Comparison of ENCODE assay signal across 8 cellular contexts in genomic region chr1:52404116-52404974, GRCh38. TPM values are rescaled to one million over a fixed set of nuclear protein-coding genes. Genes with fewer than 3 reads are reported as not detected.
DNase-seq lines count a peak whose midpoint lies in the region; ATAC-seq and TF ChIP-seq lines count a peak whose summit lies in the region.

Gene ORC1 (minus strand): TSS chr1:52404423. CDS start chr1:52402223, 2,200 bp downstream.
Gene PRPF38A (plus strand): TSS chr1:52404602. CDS start chr1:52404750, 148 bp downstream.

- H3K9me3 ChIP-seq in fibroblast of lung (ENCODE audit: control insufficient read depth, insufficient read depth, low read depth, low read length), result no peaks in the 10 kb centered on the region

- H3K4me3 Mint-ChIP-seq in naive thymus-derived CD8-positive, alpha-beta T cell, result peak within 1 kb of the TSS; percentile 97 to 100 (median 99)

- peak; percentile 98 for DNase-seq in ELF-1 (ENCODE audit: low read depth, low spot score)
- peak; percentile 83 for DNase-seq in GOT3 (lab: John Stamatoyannopoulos, UW)
- DNase-seq in RPMI8226, result peak; percentile 100
- peak; percentile 93 to 96 for DNase-seq in activated T-helper 1 cell treated with anti-CD3 and anti-CD28 coated beads, Interleukin-2, amount 50 U/mL, for 16 hours (ENCODE audit: low read depth in 1 of 2, low spot score in 1 of 2)
- DNase-seq in fibroblast of lung (ENCODE audit: low read depth in 2 of 2), result peak; percentile 96 to 97
- DNase-seq in naive thymus-derived CD8-positive, alpha-beta T cell, result peak; percentile 89 to 98 (median 96)
- DNase-seq in stimulated activated naive CD4-positive, alpha-beta T cell (lab: John Stamatoyannopoulos, UW), result peak; percentile 92 to 97 (median 96)

- H3K4me1 ChIP-seq in fibroblast of lung (ENCODE audit: control insufficient read depth, extremely low read depth, insufficient read depth, low read length), result no peaks in the 10 kb centered on the region

- H3K27me3 ChIP-seq in fibroblast of lung (ENCODE audit: control insufficient read depth, insufficient read depth, low read length), result no peaks in the 10 kb centered on the region

- peak within 1 kb of the TSS; percentile 79 to 100 (median 94) for H3K4me3 ChIP-seq in fibroblast of lung (replicated peaks in 1 of 4; ENCODE audit: control extremely low read depth in 1 of 4, insufficient read depth in 1 of 4, low read depth in 3 of 4, low read length in 4 of 4)

- peak within 1 kb of the TSS; percentile 93 to 99 (median 99) for H3K27ac Mint-ChIP-seq in naive thymus-derived CD8-positive, alpha-beta T cell

- POLR2A ChIA-PET in naive thymus-derived CD8-positive, alpha-beta T cell (lab: Charles Lee), result interaction anchor here (0.6 to 3.0 kb wide), 20 partner anchors 9 to 349 kb away, joined by 3 to 51 read pairs (median 4); partner anchors contain the start of genes BTF3L4, CC2D1B, SHISAL2A and TUT4

- H3K36me3 Mint-ChIP-seq in naive thymus-derived CD8-positive, alpha-beta T cell, result peaks cover 0 to 36% (median 12%) of the 10 kb centered on the region in 3 donors

- H3K79me2 ChIP-seq in fibroblast of lung (ENCODE audit: control insufficient read depth, insufficient read depth, low read length), result peaks cover 29% of the 10 kb centered on the region

- H3K4me2 ChIP-seq in fibroblast of lung (ENCODE audit: extremely low read depth, insufficient read depth, low read length), result peak within 1 kb of the TSS; percentile 94

- H3K9ac ChIP-seq in fibroblast of lung (ENCODE audit: insufficient read depth, low read length), result peak within 1 kb of the TSS; percentile 89

- peak within 1 kb of the TSS; percentile 97 for H3K27ac ChIP-seq in fibroblast of lung (ENCODE audit: insufficient read depth, low read length)

- peak; percentile 50; the same call in 1 of the 2 replicates for TF ChIP-seq CTCF in LNCAP (IDR thresholded peaks at IDR 0.05)
- peak; percentile 63 to 67 for TF ChIP-seq CTCF in fibroblast of lung (conservative IDR thresholded peaks at IDR 0.05 in 1 of 2, IDR thresholded peaks at IDR 0.05 in 1 of 2; ENCODE audit: low read depth in 1 of 2, low read length in 2 of 2)

- H3K4me1 Mint-ChIP-seq in naive thymus-derived CD8-positive, alpha-beta T cell, result peaks cover 13 to 46% (median 42%) of the 10 kb centered on the region in 4 donors

- H3K36me3 ChIP-seq in fibroblast of lung (ENCODE audit: control insufficient read depth, insufficient read depth, low read length), result peaks cover 2% of the 10 kb centered on the region

- H4K20me1 ChIP-seq in fibroblast of lung (ENCODE audit: control insufficient read depth, extremely low read depth, insufficient read depth, low read length), result no peaks in the 10 kb centered on the region

- H3K9me3 Mint-ChIP-seq in naive thymus-derived CD8-positive, alpha-beta T cell, result no peaks in the 10 kb centered on the region

- no peaks in the 10 kb centered on the region for H3K27me3 Mint-ChIP-seq in naive thymus-derived CD8-positive, alpha-beta T cell

- peak; percentile 93 for ATAC-seq in naive thymus-derived CD8-positive, alpha-beta T cell

- H2AFZ ChIP-seq in fibroblast of lung (ENCODE audit: low read length), result peak within 1 kb of the TSS; percentile 99

RNA-seq across cellular contexts. Expression of gene ORC1, which starts in this region (rescaled TPM):
- 0.26 and 0.83 TPM in 2 replicates for total RNA-seq in fibroblast of lung
- 3.6 and 9.7 TPM in 2 replicates for polyA plus RNA-seq in fibroblast of lung
- 2.2 and 6.1 TPM in 2 replicates for polyA plus RNA-seq in fibroblast of lung (2012)
- 3.2 and 10.9 TPM in 2 replicates for polyA minus RNA-seq in fibroblast of lung (ENCODE audit: low replicate concordance)
- 1 to 10 TPM; 1.0 to 1.2 TPM for total RNA-seq in naive thymus-derived CD8-positive, alpha-beta T cell
- polyA plus RNA-seq in naive thymus-derived CD8-positive, alpha-beta T cell, result under 1 TPM in 1 of 3 donors, not detected in 2; 0.18 TPM

RNA-seq across cellular contexts. Expression of gene PRPF38A, which starts in this region (rescaled TPM):
- total RNA-seq in fibroblast of lung, result 6.9 and 7.3 TPM in 2 replicates
- 22.4 and 24.6 TPM in 2 replicates for polyA plus RNA-seq in fibroblast of lung
- polyA plus RNA-seq in fibroblast of lung (2012), result 24.2 and 24.3 TPM in 2 replicates
- polyA minus RNA-seq in fibroblast of lung (ENCODE audit: low replicate concordance), result 6.3 and 14.6 TPM in 2 replicates
- 10 to 100 TPM; 78.3 to 89.1 TPM for total RNA-seq in naive thymus-derived CD8-positive, alpha-beta T cell
- polyA plus RNA-seq in naive thymus-derived CD8-positive, alpha-beta T cell, result 10 to 100 TPM; 31.2 to 36.5 (median 35.5) TPM

Comparison
In these comparisons a context has a peak if more than half of its experiments do, and no peak if none do; other contexts are left out.
1. Peak in every context shown above with its lines: DNase-seq, ATAC-seq, H3K4me3 ChIP-seq and H3K27ac ChIP-seq.